In the genomic region with DNA sequence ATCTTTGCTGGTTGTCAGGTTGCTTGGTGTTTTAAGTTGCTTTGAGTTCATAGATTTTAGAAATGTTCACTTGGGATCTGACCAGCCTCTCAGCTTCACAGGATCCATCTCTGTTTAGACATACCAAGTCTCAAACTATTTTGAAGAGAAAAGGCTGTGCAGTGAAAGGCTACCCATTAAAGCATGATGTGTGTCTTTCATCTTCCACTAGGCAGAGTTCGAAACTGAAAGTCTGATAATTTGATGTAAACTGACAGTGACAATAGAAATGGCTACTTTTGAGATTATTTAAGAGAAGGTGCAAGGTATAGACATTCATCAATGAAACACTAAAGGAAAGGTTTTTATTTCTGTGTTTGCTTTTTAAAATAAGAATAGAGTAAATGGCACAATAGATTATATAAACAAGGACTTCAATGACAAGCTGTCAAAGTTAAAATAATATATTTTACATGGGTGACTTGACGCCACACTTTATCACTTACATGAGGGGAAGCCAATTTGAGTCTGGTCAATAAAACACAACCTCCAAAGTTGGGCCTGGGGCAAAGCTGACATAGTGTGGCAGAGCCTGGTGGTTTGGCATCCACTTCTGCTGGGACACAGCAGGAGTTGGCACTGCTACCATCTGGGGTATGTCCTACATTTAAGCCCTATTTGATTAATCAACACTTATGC, we compare ENCODE assay signal across 13 cellular contexts.
"Had no signal": no experiment of that assay in that cellular context is flagged by ENCODE, and none has a peak within 500 bp of the region (broad histone marks: within the 10 kb centered on the region; RNA-seq: fewer than 3 reads in every experiment).

No MANE protein-coding gene starts in this region.

- ATAC-seq: activated CD4-positive, CD25-positive, alpha-beta regulatory T cell treated with anti-CD3 and anti-CD28 coated beads, Interleukin-2, amount 50 U/mL, for 24 hours; activated T-helper 17 cell treated with anti-CD3 and anti-CD28 coated beads, Interleukin-2, amount 50 U/mL, for 72 hours; gastrocnemius medialis; pancreas; sciatic nerve; stimulated activated naive CD8-positive, alpha-beta T cell treated with anti-CD3 and anti-CD28 coated beads, Interleukin-15, amount 100 ng/mL, for 72 hours had no signal

- DNase-seq: activated CD4-positive, alpha-beta T cell treated with anti-CD3 and anti-CD28 coated beads, Interleukin-2, amount 50 U/mL, for 4 hours; activated naive CD4-positive, alpha-beta T cell treated with Interleukin-2 at 50 U/mL for 16 hours; aorta; gastrocnemius medialis; naive B cell; pancreas; stimulated activated naive CD8-positive, alpha-beta T cell treated with anti-CD3 and anti-CD28 coated beads, Interleukin-15, amount 100 ng/mL, for 72 hours had no signal

- H3K36me3 Mint-ChIP-seq: naive B cell, type B pancreatic cell had no signal

- H3K4me3 Mint-ChIP-seq: activated T-helper 17 cell treated with anti-CD3 and anti-CD28 coated beads, Interleukin-2, amount 50 U/mL, for 72 hours; naive B cell; stimulated activated naive CD8-positive, alpha-beta T cell treated with anti-CD3 and anti-CD28 coated beads, Interleukin-15, amount 100 ng/mL, for 72 hours; type B pancreatic cell had no signal

- H3K27me3 Mint-ChIP-seq: activated T-helper 17 cell treated with anti-CD3 and anti-CD28 coated beads, Interleukin-2, amount 50 U/mL, for 72 hours; type B pancreatic cell had no signal

- H3K27me3 ChIP-seq: breast epithelium, gastrocnemius medialis, pancreas had no signal

- H3K9me3 Mint-ChIP-seq: activated T-helper 17 cell treated with anti-CD3 and anti-CD28 coated beads, Interleukin-2, amount 50 U/mL, for 72 hours; naive B cell; stimulated activated naive CD8-positive, alpha-beta T cell treated with anti-CD3 and anti-CD28 coated beads, Interleukin-15, amount 100 ng/mL, for 72 hours; type B pancreatic cell had no signal

- H3K27ac Mint-ChIP-seq: activated T-helper 17 cell treated with anti-CD3 and anti-CD28 coated beads, Interleukin-2, amount 50 U/mL, for 72 hours; naive B cell; stimulated activated naive CD8-positive, alpha-beta T cell treated with anti-CD3 and anti-CD28 coated beads, Interleukin-15, amount 100 ng/mL, for 72 hours; type B pancreatic cell had no signal

- H3K27ac ChIP-seq: breast epithelium, gastrocnemius medialis, pancreas had no signal

- H3K9me3 ChIP-seq: breast epithelium, gastrocnemius medialis, pancreas had no signal

- H3K36me3 ChIP-seq: breast epithelium, gastrocnemius medialis, pancreas had no signal

- H3K4me1 Mint-ChIP-seq: activated T-helper 17 cell treated with anti-CD3 and anti-CD28 coated beads, Interleukin-2, amount 50 U/mL, for 72 hours; stimulated activated naive CD8-positive, alpha-beta T cell treated with anti-CD3 and anti-CD28 coated beads, Interleukin-15, amount 100 ng/mL, for 72 hours had no signal

- H3K4me1 ChIP-seq: breast epithelium, gastrocnemius medialis had no signal

- H3K4me3 ChIP-seq: breast epithelium, gastrocnemius medialis, lung, pancreas had no signal
